In genomic region chr5:178205749-178206047, GRCh38 we compare ENCODE assay signal across 9 cellular contexts. TPM values are rescaled to one million over a fixed set of nuclear protein-coding genes. Genes with fewer than 3 reads are reported as not detected.
A peak's percentile ranks its signal among the peaks of the same experiment; 100 is the strongest.
DNase-seq lines count a peak whose midpoint lies in the region; ATAC-seq and TF ChIP-seq lines count a peak whose summit lies in the region.
"Had no signal": no experiment of that assay in that cellular context is flagged by ENCODE, and none has a peak within 500 bp of the region (broad histone marks: within the 10 kb centered on the region; RNA-seq: fewer than 3 reads in every experiment).

No MANE protein-coding gene starts in this region.

- H3K27ac Mint-ChIP-seq in H9, result peak overlapping the region in 2 of 3 experiments; percentile 31 to 96; a peak in 3 of 7 replicates
- H3K27ac Mint-ChIP-seq in activated CD4-positive, alpha-beta memory T cell treated with anti-CD3 and anti-CD28 coated beads for 36 hours, result peak overlapping the region; percentile 67

- no peak for ATAC-seq in GM21723 (IDR thresholded peaks at IDR 0.05; ENCODE audit: unreplicated experiment)

- H4K8ac ChIP-seq in H9 (replicated peaks; ENCODE audit: insufficient read length, low read depth, low read length), result no peak overlapping the region

- H3K9me3 ChIP-seq in H9 (ENCODE audit: control insufficient read depth, low read depth, low read length) (no peaks in the 10 kb centered on the region), hepatocyte (ENCODE audit: low read depth) (no peaks in the 10 kb centered on the region), skeletal muscle satellite cell (replicated peaks; ENCODE audit: low read length) (no peaks in the 10 kb centered on the region)

- no peak overlapping the region for H3K4ac ChIP-seq in H9 (ENCODE audit: low read depth, low read length)

- no peak overlapping the region for H2AK5ac ChIP-seq in H9 (ENCODE audit: insufficient read length, low read length)

- H3K23ac ChIP-seq in H9 (ENCODE audit: insufficient read length, low read depth, low read length), result no peak overlapping the region

- peaks cover 14 to 34% of the 10 kb centered on the region in 2 experiments for H3K4me1 Mint-ChIP-seq in H9
- peaks cover 35% of the 10 kb centered on the region for H3K4me1 Mint-ChIP-seq in activated CD4-positive, alpha-beta memory T cell treated with anti-CD3 and anti-CD28 coated beads for 36 hours (ENCODE audit: low read depth)

- no peak overlapping the region for H2BK15ac ChIP-seq in H9 (ENCODE audit: low read depth, low read length)

- H3K9ac ChIP-seq in H9 (ENCODE audit: extremely low read depth, insufficient read length, low read length) (peak overlapping the region; percentile 99), skeletal muscle satellite cell (ENCODE audit: low read depth, low read length) (peak overlapping the region; percentile 99)

- H3K18ac ChIP-seq in H9 (ENCODE audit: insufficient read length, low read depth, low read length), result no peak overlapping the region

- H2BK12ac ChIP-seq in H9 (ENCODE audit: insufficient read length, low read depth, low read length), result no peak overlapping the region

- H2AFZ ChIP-seq in H9 (ENCODE audit: low read length) (no peak overlapping the region), hepatocyte (no peak overlapping the region)

- H3K27me3 ChIP-seq in H9 (ENCODE audit: insufficient read depth, low read length) (no peaks in the 10 kb centered on the region), hepatocyte (no peaks in the 10 kb centered on the region), skeletal muscle satellite cell (ENCODE audit: control insufficient read depth, insufficient read depth, low read length) (no peaks in the 10 kb centered on the region)

- H3K9me2 ChIP-seq in hepatocyte (replicated peaks; ENCODE audit: insufficient read depth), result no peaks in the 10 kb centered on the region

- H3K4me2 ChIP-seq in H9 (ENCODE audit: insufficient read depth, insufficient read length, low read length), result peak overlapping the region; percentile 99
- H3K4me2 ChIP-seq in hepatocyte, result peak overlapping the region; percentile 93
- peak overlapping the region; percentile 86 for H3K4me2 ChIP-seq in skeletal muscle satellite cell (ENCODE audit: low read length)

- intact Hi-C loops in activated CD4-positive, alpha-beta memory T cell treated with anti-CD3 and anti-CD28 coated beads for 36 hours (cut with micrococcal nuclease), result loop anchor here (2.0 to 10.0 kb wide), 2 partner anchors 27 to 419 kb away; partner anchors contain the start of genes CLK4 and PHYKPL

- peak overlapping the region; percentile 90 for H3K4me3 ChIP-seq in hepatocyte
- peak overlapping the region; percentile 90 for H3K4me3 ChIP-seq in skeletal muscle satellite cell (ENCODE audit: low read length)

- H3K14ac ChIP-seq in H9 (ENCODE audit: insufficient read depth, low read length), result no peak overlapping the region

- H4K91ac ChIP-seq in H9 (ENCODE audit: insufficient read length, low read depth, low read length), result no peak overlapping the region

- no peaks in the 10 kb centered on the region; the same call in 1 of the 2 replicates for H3K4me1 ChIP-seq in H9 (ENCODE audit: insufficient read depth, low read length)
- H3K4me1 ChIP-seq in hepatocyte (ENCODE audit: insufficient read depth), result peaks cover 26% of the 10 kb centered on the region
- peaks cover 22% of the 10 kb centered on the region for H3K4me1 ChIP-seq in skeletal muscle satellite cell (ENCODE audit: control insufficient read depth, insufficient read depth, low read length)

- H4K5ac ChIP-seq in H9 (ENCODE audit: insufficient read length, low read depth, low read length), result no peak overlapping the region

- H3K36me3 ChIP-seq in hepatocyte (replicated peaks; ENCODE audit: insufficient read depth, low read depth) (no peaks in the 10 kb centered on the region), skeletal muscle satellite cell (ENCODE audit: insufficient read depth, low read length) (peaks cover 54% of the 10 kb centered on the region)

- H3K79me2 ChIP-seq in H9 (ENCODE audit: insufficient read depth, low read length) (peaks cover 23% of the 10 kb centered on the region), hepatocyte (peaks cover 42% of the 10 kb centered on the region)

- H3K4me3 Mint-ChIP-seq in H9, result peak overlapping the region; percentile 75 to 86
- H3K4me3 Mint-ChIP-seq in activated CD4-positive, alpha-beta memory T cell treated with anti-CD3 and anti-CD28 coated beads for 36 hours, result peak overlapping the region; percentile 77

- CTCF ChIA-PET in activated CD4-positive, alpha-beta memory T cell treated with anti-CD3 and anti-CD28 coated beads for 36 hours (lab: Charles Lee), result interaction anchor here (1.1 kb wide), 3 partner anchors 26 to 130 kb away, joined by 3 read pairs; no protein-coding TSS in a partner anchor

- H2BK120ac ChIP-seq in H9 (ENCODE audit: low read depth, low read length, poor library complexity, severe bottlenecking), result no peak overlapping the region

- H3T11ph ChIP-seq in H9 (ENCODE audit: low read length), result no peak overlapping the region

- H3K36me3 Mint-ChIP-seq in H9 (ENCODE audit: insufficient read depth in 1 of 3, low read depth in 3 of 3), result peaks cover 54 to 57% (median 54%) of the 10 kb centered on the region in 3 experiments
- H3K36me3 Mint-ChIP-seq in activated CD4-positive, alpha-beta memory T cell treated with anti-CD3 and anti-CD28 coated beads for 36 hours, result peaks cover 51% of the 10 kb centered on the region

- TF ChIP-seq CTCF in H9 (conservative IDR thresholded peaks at IDR 0.05) (no peak), hepatocyte (IDR thresholded peaks at IDR 0.05; ENCODE audit: poor library complexity) (no peak), GM10266 (IDR thresholded peaks at IDR 0.05; ENCODE audit: control insufficient read depth, insufficient read depth, low read depth, missing control alignments) (no peak)

- DNase-seq in H9 (no peak), hepatocyte (ENCODE audit: low spot score) (no peak), RKO (ENCODE audit: low spot score) (no peak), GM10266 (ENCODE audit: extremely low spot score) (no peak), activated gamma-delta T cell treated with Interleukin-2 at 50 U/mL for 16 hours (no peak)
- no peak for DNase-seq in activated CD4-positive, alpha-beta memory T cell treated with anti-CD3 and anti-CD28 coated beads for 36 hours

- H3K9me3 Mint-ChIP-seq in H9, result peaks cover 2% of the 10 kb centered on the region in 2 experiments; a peak in 3 of 5 replicates
- peaks cover 2% of the 10 kb centered on the region for H3K9me3 Mint-ChIP-seq in activated CD4-positive, alpha-beta memory T cell treated with anti-CD3 and anti-CD28 coated beads for 36 hours

- H3K27ac ChIP-seq in H9 (ENCODE audit: insufficient read length, low read depth, low read length) (no peak overlapping the region), hepatocyte (peak overlapping the region; percentile 94)

- no peak overlapping the region for H2BK5ac ChIP-seq in H9 (ENCODE audit: insufficient read length, low read length)

- peaks cover 9% of the 10 kb centered on the region for H3K79me1 ChIP-seq in H9 (ENCODE audit: insufficient read depth, low read depth, low read length, poor library complexity, severe bottlenecking)

- H2BK20ac ChIP-seq in H9 (ENCODE audit: low read depth, low read length, poor library complexity, severe bottlenecking), result no peak overlapping the region

- WGBS in H9 (ENCODE audit: extremely low coverage, insufficient read length, low lambda C conversion rate), result no CpG with 5 or more reads among the region's 5 CpGs
- WGBS in hepatocyte (ENCODE audit: low lambda C conversion rate, missing lambda C conversion rate), result 6% methylated on average over 5 of the region's 5 CpGs

- peaks cover 25% of the 10 kb centered on the region for H3K27me3 Mint-ChIP-seq in H9 (ENCODE audit: low read depth)
- peaks cover 3% of the 10 kb centered on the region for H3K27me3 Mint-ChIP-seq in activated CD4-positive, alpha-beta memory T cell treated with anti-CD3 and anti-CD28 coated beads for 36 hours

- peaks cover 10% of the 10 kb centered on the region for H3K23me2 ChIP-seq in H9 (ENCODE audit: insufficient read length, low read depth, low read length, poor library complexity, severe bottlenecking)

- no peak overlapping the region for H3K56ac ChIP-seq in H9 (ENCODE audit: insufficient read length, low read depth, low read length)

- H4K20me1 ChIP-seq in H9 (ENCODE audit: control insufficient read depth, insufficient read depth, insufficient read length) (peaks cover 2% of the 10 kb centered on the region), hepatocyte (ENCODE audit: insufficient read depth, poor library complexity, severe bottlenecking) (peaks cover 51% of the 10 kb centered on the region)

- POLR2A ChIA-PET in activated CD4-positive, alpha-beta memory T cell treated with anti-CD3 and anti-CD28 coated beads for 36 hours (lab: Charles Lee), result interaction anchor here (1.2 to 2.8 kb wide), 2 partner anchors 8 to 10 kb away, joined by 3 to 10 read pairs; no protein-coding TSS in a partner anchor

RNA-seq across cellular contexts. Expression of gene HNRNPAB, which starts 1.4 kb away (rescaled TPM):
- total RNA-seq in H9 (2021), result 547 and 557 TPM in 2 replicates
- total RNA-seq in activated CD4-positive, alpha-beta memory T cell treated with anti-CD3 and anti-CD28 coated beads for 36 hours, result 100 to 1,000 TPM; 313 to 316 TPM
- total RNA-seq in hepatocyte, result 83.2 and 85.2 TPM in 2 replicates
- 169 and 175 TPM in 2 replicates for polyA plus RNA-seq in hepatocyte
- 60.1 and 108 TPM in 2 replicates for total RNA-seq in skeletal muscle satellite cell (2012; rRNA removed)

RNA-seq across cellular contexts. Expression of gene GMCL2, which starts 18.5 kb away (rescaled TPM):
- total RNA-seq in H9 (2021) (not detected in 2 replicates), hepatocyte (not detected in 2 replicates)
- total RNA-seq in activated CD4-positive, alpha-beta memory T cell treated with anti-CD3 and anti-CD28 coated beads for 36 hours, result not detected
- polyA plus RNA-seq in hepatocyte, result not detected in 2 replicates
- total RNA-seq in skeletal muscle satellite cell (2012; rRNA removed), result not detected in 2 replicates
- total RNA-seq: T-helper 1 cell treated with Interleukin-12 subunit alpha and Interleukin-12 subunit beta and Interleukin-4 antibody, amounts not matched to agents 30 ng/mL and 1 ng/mL, for 36 hours had no signal

RNA-seq across cellular contexts. Expression of gene PHYKPL, which starts 26.9 kb away (rescaled TPM):
- 40.9 and 48.8 TPM in 2 replicates for total RNA-seq in H9 (2021)
- 10 to 100 TPM; 49.3 to 58.0 TPM for total RNA-seq in activated CD4-positive, alpha-beta memory T cell treated with anti-CD3 and anti-CD28 coated beads for 36 hours
- total RNA-seq in hepatocyte, result 35.4 and 40.3 TPM in 2 replicates
- polyA plus RNA-seq in hepatocyte, result 60.0 and 82.2 TPM in 2 replicates
- total RNA-seq in skeletal muscle satellite cell (2012; rRNA removed), result 19.7 and 35.0 TPM in 2 replicates

RNA-seq across cellular contexts. Expression of gene NHP2, which starts 52.0 kb away (rescaled TPM):
- 232 and 240 TPM in 2 replicates for total RNA-seq in H9 (2021)
- 100 to 1,000 TPM; 231 to 246 TPM for total RNA-seq in activated CD4-positive, alpha-beta memory T cell treated with anti-CD3 and anti-CD28 coated beads for 36 hours
- total RNA-seq in hepatocyte, result 178 and 188 TPM in 2 replicates
- polyA plus RNA-seq in hepatocyte, result 148 and 149 TPM in 2 replicates
- total RNA-seq in skeletal muscle satellite cell (2012; rRNA removed), result 170 and 204 TPM in 2 replicates
